In genomic region chr3:123871946-123872345, GRCh38 we compare ENCODE assay signal across 16 cellular contexts. TPM values are rescaled to one million over a fixed set of nuclear protein-coding genes. Genes with fewer than 3 reads are reported as not detected.
DNase-seq lines count a peak whose midpoint lies in the region; ATAC-seq lines count a peak whose summit lies in the region.
"Had no signal": no experiment of that assay in that cellular context is flagged by ENCODE, and none has a peak within 500 bp of the region (broad histone marks: within the 10 kb centered on the region; RNA-seq: fewer than 3 reads in every experiment).

No MANE protein-coding gene starts in this region.

- ATAC-seq in HG03354 (IDR thresholded peaks at IDR 0.05; ENCODE audit: poor library complexity, severe bottlenecking, unreplicated experiment) (no peak), GM21529 (IDR thresholded peaks at IDR 0.05; ENCODE audit: unreplicated experiment) (no peak)

- H3K4me3 ChIP-seq in skeletal muscle cell (ENCODE audit: low read depth, low read length): no peak overlapping the region
- H3K4me3 ChIP-seq: esophagus squamous epithelium, smooth muscle cell had no signal

- DNase-seq in NCI-H187 treated with DMSO at 0.1 percent for 48 hours (lab: John Stamatoyannopoulos, UW): peak; percentile 17
- DNase-seq in NCI-H187 (lab: John Stamatoyannopoulos, UW): no peak
- DNase-seq in NCI-H345 treated with DMSO at 0.1 percent for 48 hours (lab: John Stamatoyannopoulos, UW; ENCODE audit: unreplicated experiment): peak; percentile 73
- DNase-seq in dermis blood vessel endothelial cell: peak; percentile 74
- DNase-seq in skeletal muscle cell (ENCODE audit: low read depth): peak; percentile 10
- no peak for DNase-seq in NCI-H2227 (lab: John Stamatoyannopoulos, UW; ENCODE audit: unreplicated experiment)
- DNase-seq: 8988T; activated naive CD4-positive, alpha-beta T cell treated with anti-CD3 and anti-CD28 coated beads, Interleukin-2, amount 10 ng/mL, durations not matched to agents 7 days and 5 days; CD4-positive, alpha-beta T cell; cerebellar nuclear complex; esophagus squamous epithelium; H9; substantia nigra had no signal

RNA-seq across cellular contexts. Expression of gene MYLK, which starts 12.2 kb away (rescaled TPM):
- total RNA-seq in dermis blood vessel endothelial cell: 69.6 and 78.1 TPM in 2 replicates

Comparison
In these comparisons a context has a peak if more than half of its experiments do, and no peak if none do; other contexts are left out.
1. DNase-seq: peak in NCI-H187 treated with DMSO at 0.1 percent for 48 hours (single experiment), NCI-H345 treated with DMSO at 0.1 percent for 48 hours (single experiment), dermis blood vessel endothelial cell (single experiment) and skeletal muscle cell (single experiment); none in NCI-H187 (0 of 2) and NCI-H2227 (single experiment).